Comparison of ENCODE assay signal across 1 cellular context in genomic region chr12:113071063-113071426, GRCh38.
TF ChIP-seq lines count a peak whose summit lies in the region.

No MANE protein-coding gene starts in this region.

TF ChIP-seq in H1, 55 proteins besides CTCF, POLR2A, EP300 and RAD21:
- TF ChIP-seq HDAC6 (IDR thresholded peaks at IDR 0.05; ENCODE audit: low read depth, low read length): no peak
- TF ChIP-seq BACH1 (IDR thresholded peaks at IDR 0.05; ENCODE audit: low read length): no peak
- TF ChIP-seq JUND (IDR thresholded peaks at IDR 0.05; ENCODE audit: low read length): no peak
